Comparison of ENCODE assay signal across 1 cellular context in the genomic region with DNA sequence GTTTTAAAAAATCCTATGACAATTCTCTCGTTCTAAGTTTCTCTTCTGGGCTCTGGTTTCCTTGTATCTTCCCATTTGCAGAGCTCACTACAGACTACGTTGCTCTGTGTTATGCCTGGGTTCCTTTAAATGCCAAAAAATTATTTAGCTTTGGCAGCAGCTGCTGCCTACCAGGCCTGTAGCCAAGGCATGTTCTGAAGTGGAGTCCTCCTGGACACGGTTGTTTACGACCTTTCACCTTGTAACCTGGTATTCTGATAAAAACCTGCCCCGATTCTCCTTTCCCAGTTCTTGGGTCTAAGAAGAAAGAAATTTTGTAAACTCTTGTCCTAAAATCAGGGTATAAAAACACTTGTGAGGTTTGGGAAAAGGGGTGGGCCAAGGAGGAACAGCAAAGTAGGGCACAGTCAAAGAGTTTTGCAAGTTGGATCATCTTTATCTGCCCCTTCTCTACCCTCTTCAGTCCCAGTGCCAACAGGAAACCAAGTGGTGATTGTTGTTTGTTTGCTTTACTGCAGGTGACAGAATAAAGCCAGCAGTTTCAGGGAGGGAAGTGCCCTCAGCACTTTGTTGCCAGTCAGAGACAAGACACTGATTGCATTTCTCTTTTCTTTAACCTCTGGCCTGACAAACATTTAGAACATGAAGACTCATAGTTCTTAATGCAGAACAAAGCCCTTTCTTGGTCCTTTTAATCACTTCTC.
TF ChIP-seq lines count a peak whose summit lies in the region.

No MANE protein-coding gene starts in this region.

TF ChIP-seq in liver, 16 proteins besides CTCF, POLR2A, EP300 and RAD21 (continued from another document):
- TF ChIP-seq, protein P1, sequence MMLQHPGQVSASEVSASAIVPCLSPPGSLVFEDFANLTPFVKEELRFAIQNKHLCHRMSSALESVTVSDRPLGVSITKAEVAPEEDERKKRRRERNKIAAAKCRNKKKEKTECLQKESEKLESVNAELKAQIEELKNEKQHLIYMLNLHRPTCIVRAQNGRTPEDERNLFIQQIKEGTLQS (IDR thresholded peaks at IDR 0.05): no peak
- TF ChIP-seq GABPA (IDR thresholded peaks at IDR 0.05 in 1 of 2, conservative IDR thresholded peaks at IDR 0.05 in 1 of 2) (peak in 1 of 2 donors; percentile 63), FOXA2 (IDR thresholded peaks at IDR 0.05) (peak; percentile 35), HNF4G (IDR thresholded peaks at IDR 0.05) (no peak), SP1 (IDR thresholded peaks at IDR 0.05) (peak; percentile 92), TAF1 (conservative IDR thresholded peaks at IDR 0.05) (no peak), FOXA1 (IDR thresholded peaks at IDR 0.05) (peak; percentile 16), JUND (IDR thresholded peaks at IDR 0.05) (peak; percentile 23 to 60), RXRA (IDR thresholded peaks at IDR 0.05) (peak; percentile 90 to 94)
- TF ChIP-seq, protein P2, sequence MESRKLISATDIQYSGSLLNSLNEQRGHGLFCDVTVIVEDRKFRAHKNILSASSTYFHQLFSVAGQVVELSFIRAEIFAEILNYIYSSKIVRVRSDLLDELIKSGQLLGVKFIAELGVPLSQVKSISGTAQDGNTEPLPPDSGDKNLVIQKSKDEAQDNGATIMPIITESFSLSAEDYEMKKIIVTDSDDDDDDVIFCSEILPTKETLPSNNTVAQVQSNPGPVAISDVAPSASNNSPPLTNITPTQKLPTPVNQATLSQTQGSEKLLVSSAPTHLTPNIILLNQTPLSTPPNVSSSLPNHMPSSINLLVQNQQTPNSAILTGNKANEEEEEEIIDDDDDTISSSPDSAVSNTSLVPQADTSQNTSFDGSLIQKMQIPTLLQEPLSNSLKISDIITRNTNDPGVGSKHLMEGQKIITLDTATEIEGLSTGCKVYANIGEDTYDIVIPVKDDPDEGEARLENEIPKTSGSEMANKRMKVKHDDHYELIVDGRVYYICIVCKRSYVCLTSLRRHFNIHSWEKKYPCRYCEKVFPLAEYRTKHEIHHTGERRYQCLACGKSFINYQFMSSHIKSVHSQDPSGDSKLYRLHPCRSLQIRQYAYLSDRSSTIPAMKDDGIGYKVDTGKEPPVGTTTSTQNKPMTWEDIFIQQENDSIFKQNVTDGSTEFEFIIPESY (IDR thresholded peaks at IDR 0.05): peak; percentile 64
